ENCODE assay signal across 1 cellular context in the genomic region with DNA sequence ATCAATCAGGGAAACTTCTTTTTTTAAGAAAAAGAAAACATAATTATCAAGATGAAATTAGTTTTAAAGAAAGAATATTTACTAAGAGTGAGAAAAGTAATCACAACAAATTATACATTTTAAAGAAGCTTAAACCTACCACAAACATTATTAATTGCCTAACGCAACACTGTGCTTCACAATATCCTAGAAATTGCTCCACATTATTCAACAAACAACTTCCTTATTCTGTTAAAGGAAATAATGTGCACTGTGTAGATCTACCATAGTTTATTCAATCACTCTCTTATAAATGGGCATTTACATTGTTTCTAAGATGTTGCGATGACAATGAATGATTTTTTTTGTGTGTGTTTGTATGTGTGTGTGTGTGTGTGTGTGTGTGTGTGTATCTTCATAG.
TF ChIP-seq lines count a peak whose summit lies in the region.

No MANE protein-coding gene starts in this region.

TF ChIP-seq in GM23338, 12 proteins besides CTCF, POLR2A, EP300 and RAD21 (continued from another document):
- TF ChIP-seq, protein P1, sequence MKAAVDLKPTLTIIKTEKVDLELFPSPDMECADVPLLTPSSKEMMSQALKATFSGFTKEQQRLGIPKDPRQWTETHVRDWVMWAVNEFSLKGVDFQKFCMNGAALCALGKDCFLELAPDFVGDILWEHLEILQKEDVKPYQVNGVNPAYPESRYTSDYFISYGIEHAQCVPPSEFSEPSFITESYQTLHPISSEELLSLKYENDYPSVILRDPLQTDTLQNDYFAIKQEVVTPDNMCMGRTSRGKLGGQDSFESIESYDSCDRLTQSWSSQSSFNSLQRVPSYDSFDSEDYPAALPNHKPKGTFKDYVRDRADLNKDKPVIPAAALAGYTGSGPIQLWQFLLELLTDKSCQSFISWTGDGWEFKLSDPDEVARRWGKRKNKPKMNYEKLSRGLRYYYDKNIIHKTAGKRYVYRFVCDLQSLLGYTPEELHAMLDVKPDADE (IDR thresholded peaks at IDR 0.05) = no peak
- no peak for TF ChIP-seq STAT1 (IDR thresholded peaks at IDR 0.05; ENCODE audit: unreplicated experiment)
- TF ChIP-seq CREB1 (CRISPR knock-in tag; IDR thresholded peaks at IDR 0.05; ENCODE audit: low read depth) = no peak
- TF ChIP-seq EZH2phosphoT487 (IDR thresholded peaks at IDR 0.05; ENCODE audit: unreplicated experiment) = no peak
- TF ChIP-seq, protein P2, sequence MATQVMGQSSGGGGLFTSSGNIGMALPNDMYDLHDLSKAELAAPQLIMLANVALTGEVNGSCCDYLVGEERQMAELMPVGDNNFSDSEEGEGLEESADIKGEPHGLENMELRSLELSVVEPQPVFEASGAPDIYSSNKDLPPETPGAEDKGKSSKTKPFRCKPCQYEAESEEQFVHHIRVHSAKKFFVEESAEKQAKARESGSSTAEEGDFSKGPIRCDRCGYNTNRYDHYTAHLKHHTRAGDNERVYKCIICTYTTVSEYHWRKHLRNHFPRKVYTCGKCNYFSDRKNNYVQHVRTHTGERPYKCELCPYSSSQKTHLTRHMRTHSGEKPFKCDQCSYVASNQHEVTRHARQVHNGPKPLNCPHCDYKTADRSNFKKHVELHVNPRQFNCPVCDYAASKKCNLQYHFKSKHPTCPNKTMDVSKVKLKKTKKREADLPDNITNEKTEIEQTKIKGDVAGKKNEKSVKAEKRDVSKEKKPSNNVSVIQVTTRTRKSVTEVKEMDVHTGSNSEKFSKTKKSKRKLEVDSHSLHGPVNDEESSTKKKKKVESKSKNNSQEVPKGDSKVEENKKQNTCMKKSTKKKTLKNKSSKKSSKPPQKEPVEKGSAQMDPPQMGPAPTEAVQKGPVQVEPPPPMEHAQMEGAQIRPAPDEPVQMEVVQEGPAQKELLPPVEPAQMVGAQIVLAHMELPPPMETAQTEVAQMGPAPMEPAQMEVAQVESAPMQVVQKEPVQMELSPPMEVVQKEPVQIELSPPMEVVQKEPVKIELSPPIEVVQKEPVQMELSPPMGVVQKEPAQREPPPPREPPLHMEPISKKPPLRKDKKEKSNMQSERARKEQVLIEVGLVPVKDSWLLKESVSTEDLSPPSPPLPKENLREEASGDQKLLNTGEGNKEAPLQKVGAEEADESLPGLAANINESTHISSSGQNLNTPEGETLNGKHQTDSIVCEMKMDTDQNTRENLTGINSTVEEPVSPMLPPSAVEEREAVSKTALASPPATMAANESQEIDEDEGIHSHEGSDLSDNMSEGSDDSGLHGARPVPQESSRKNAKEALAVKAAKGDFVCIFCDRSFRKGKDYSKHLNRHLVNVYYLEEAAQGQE (IDR thresholded peaks at IDR 0.05; ENCODE audit: unreplicated experiment) = no peak
